ENCODE assay signal across 10 cellular contexts in genomic region chr7:47537716-47538640, GRCh38. TPM values are rescaled to one million over a fixed set of nuclear protein-coding genes. Genes with fewer than 3 reads are reported as not detected.
DNase-seq lines count a peak whose midpoint lies in the region; ATAC-seq, FAIRE-seq and TF ChIP-seq lines count a peak whose summit lies in the region.
"Had no signal": no experiment of that assay in that cellular context is flagged by ENCODE, and none has a peak within 500 bp of the region (broad histone marks: within the 10 kb centered on the region; RNA-seq: fewer than 3 reads in every experiment).

No MANE protein-coding gene starts in this region.

- H3K4me3 Mint-ChIP-seq in activated T-helper 2 cell treated with anti-CD3 and anti-CD28 coated beads, Interferon-gamma antibody, Interleukin-2, Interleukin-4, amounts not matched to agents 10 μg/mL and 5 μg/mL and 100 μg/mL, durations not matched to agents 14 hours and 24 hours and 36 hours (ENCODE audit: low read depth): no peak overlapping the region

- peaks cover 95% of the 10 kb centered on the region for H3K79me2 ChIP-seq in hepatocyte

- H3K4me1 ChIP-seq in hepatocyte (ENCODE audit: insufficient read depth): peaks cover 76% of the 10 kb centered on the region
- peaks cover 6% of the 10 kb centered on the region for H3K4me1 ChIP-seq in psoas muscle

- H3K36me3 ChIP-seq in hepatocyte (replicated peaks; ENCODE audit: insufficient read depth, low read depth): no peaks in the 10 kb centered on the region
- no peaks in the 10 kb centered on the region for H3K36me3 ChIP-seq in psoas muscle (ENCODE audit: insufficient read depth in 1 of 2, low read depth in 1 of 2)

- H3K4me3 ChIP-seq in AG10803 (ENCODE audit: low read length) (peak overlapping the region; percentile 55), WI38 (ENCODE audit: low read depth, low read length) (peak overlapping the region; percentile 32), hepatocyte (peak overlapping the region; percentile 41), psoas muscle (peak overlapping the region; percentile 69)

- no peaks in the 10 kb centered on the region for H3K27me3 ChIP-seq in hepatocyte
- peaks cover 0 to 1% (median 0%) of the 10 kb centered on the region in 3 donors for H3K27me3 ChIP-seq in psoas muscle (ENCODE audit: insufficient read depth in 3 of 3, low read length in 2 of 3)

- no peaks in the 10 kb centered on the region for H4K20me1 ChIP-seq in hepatocyte (ENCODE audit: insufficient read depth, poor library complexity, severe bottlenecking)

- no peaks in the 10 kb centered on the region for H3K9me3 Mint-ChIP-seq in activated T-helper 2 cell treated with anti-CD3 and anti-CD28 coated beads, Interferon-gamma antibody, Interleukin-2, Interleukin-4, amounts not matched to agents 10 μg/mL and 5 μg/mL and 100 μg/mL, durations not matched to agents 14 hours and 24 hours and 36 hours

- ATAC-seq in psoas muscle: no peak

- no peaks in the 10 kb centered on the region for H3K9me3 ChIP-seq in hepatocyte (ENCODE audit: low read depth)
- no peaks in the 10 kb centered on the region for H3K9me3 ChIP-seq in psoas muscle

- intact Hi-C loops in psoas muscle (cut with DNase I): no loop called here
- intact Hi-C loops in activated T-helper 2 cell treated with anti-CD3 and anti-CD28 coated beads, Interferon-gamma antibody, Interleukin-2, Interleukin-4, amounts not matched to agents 10 μg/mL and 5 μg/mL and 100 μg/mL, durations not matched to agents 14 hours and 24 hours and 36 hours (cut with micrococcal nuclease): no loop called here

- no peak for TF ChIP-seq CTCF in AG10803 (conservative IDR thresholded peaks at IDR 0.05; ENCODE audit: low read length)
- TF ChIP-seq CTCF in WI38 (IDR thresholded peaks at IDR 0.05; ENCODE audit: low read depth, low read length): no peak
- no peak for TF ChIP-seq CTCF in hepatocyte (IDR thresholded peaks at IDR 0.05; ENCODE audit: poor library complexity)
- TF ChIP-seq CTCF in psoas muscle (IDR thresholded peaks at IDR 0.05): no peak

- no peaks in the 10 kb centered on the region for H3K4me1 Mint-ChIP-seq in activated T-helper 2 cell treated with anti-CD3 and anti-CD28 coated beads, Interferon-gamma antibody, Interleukin-2, Interleukin-4, amounts not matched to agents 10 μg/mL and 5 μg/mL and 100 μg/mL, durations not matched to agents 14 hours and 24 hours and 36 hours (ENCODE audit: low read depth)

- no peak overlapping the region for H2AFZ ChIP-seq in hepatocyte

- DNase-seq in AG10803 (ENCODE audit: low read depth): no peak
- no peak for DNase-seq in hepatocyte (ENCODE audit: low spot score)
- no peak for DNase-seq in psoas muscle
- no peak for DNase-seq in activated T-helper 2 cell treated with anti-CD3 and anti-CD28 coated beads, Interferon-gamma antibody, Interleukin-2, Interleukin-4, amounts not matched to agents 10 μg/mL and 5 μg/mL and 100 μg/mL, durations not matched to agents 14 hours and 24 hours and 36 hours (ENCODE audit: low spot score)
- DNase-seq in activated CD4-positive, alpha-beta T cell treated with anti-CD3 and anti-CD28 coated beads for 48 hours: no peak
- no peak for DNase-seq in urothelium cell line (ENCODE audit: low spot score)
- DNase-seq in AML-193 (lab: John Stamatoyannopoulos, UW): no peak
- DNase-seq: activated CD4-positive, alpha-beta T cell treated with anti-CD3 and anti-CD28 coated beads, Interleukin-2, amount 50 U/mL, for 1 hour; NCI-H1436 treated with DMSO at 0.1 percent for 48 hours had no signal

- FAIRE-seq in urothelium cell line (lab: Jason Lieb, UNC): no peak

- peak overlapping the region; percentile 91 for H3K4me2 ChIP-seq in hepatocyte

- peaks cover 14% of the 10 kb centered on the region for H3K27me3 Mint-ChIP-seq in activated T-helper 2 cell treated with anti-CD3 and anti-CD28 coated beads, Interferon-gamma antibody, Interleukin-2, Interleukin-4, amounts not matched to agents 10 μg/mL and 5 μg/mL and 100 μg/mL, durations not matched to agents 14 hours and 24 hours and 36 hours (ENCODE audit: low read depth)

- H3K36me3 Mint-ChIP-seq in activated T-helper 2 cell treated with anti-CD3 and anti-CD28 coated beads, Interferon-gamma antibody, Interleukin-2, Interleukin-4, amounts not matched to agents 10 μg/mL and 5 μg/mL and 100 μg/mL, durations not matched to agents 14 hours and 24 hours and 36 hours (ENCODE audit: low read depth): no peaks in the 10 kb centered on the region

- no peak overlapping the region for H3K27ac Mint-ChIP-seq in activated T-helper 2 cell treated with anti-CD3 and anti-CD28 coated beads, Interferon-gamma antibody, Interleukin-2, Interleukin-4, amounts not matched to agents 10 μg/mL and 5 μg/mL and 100 μg/mL, durations not matched to agents 14 hours and 24 hours and 36 hours

- 41% methylated on average over 17 of the region's 17 CpGs for WGBS in hepatocyte (ENCODE audit: low lambda C conversion rate, missing lambda C conversion rate)
- WGBS in psoas muscle, 3 donors: 75 to 81% (median 80%) methylated on average over 15 to 17 of the region's 17 CpGs

- no peaks in the 10 kb centered on the region for H3K9me2 ChIP-seq in hepatocyte (replicated peaks; ENCODE audit: insufficient read depth)

- peak overlapping the region; percentile 80 for H3K27ac ChIP-seq in hepatocyte
- peak overlapping the region; percentile 30 for H3K27ac ChIP-seq in psoas muscle

RNA-seq across cellular contexts. Expression of gene TNS3, which starts 43.9 kb away (rescaled TPM):
- total RNA-seq in hepatocyte (64.5 and 73.3 TPM in 2 replicates), psoas muscle (10 to 100 TPM; 35.0 to 75.3 (median 45.6) TPM)
- polyA plus RNA-seq in hepatocyte (30.0 and 30.7 TPM in 2 replicates), psoas muscle (10 to 100 TPM; 11.5 to 20.2 (median 12.5) TPM)
- 5.3 and 8.5 TPM in 2 replicates for total RNA-seq in activated T-helper 2 cell treated with anti-CD3 and anti-CD28 coated beads, Interferon-gamma antibody, Interleukin-2, Interleukin-4, amounts not matched to agents 10 μg/mL and 5 μg/mL and 100 μg/mL, durations not matched to agents 14 hours and 24 hours and 36 hours
